In the genomic region with DNA sequence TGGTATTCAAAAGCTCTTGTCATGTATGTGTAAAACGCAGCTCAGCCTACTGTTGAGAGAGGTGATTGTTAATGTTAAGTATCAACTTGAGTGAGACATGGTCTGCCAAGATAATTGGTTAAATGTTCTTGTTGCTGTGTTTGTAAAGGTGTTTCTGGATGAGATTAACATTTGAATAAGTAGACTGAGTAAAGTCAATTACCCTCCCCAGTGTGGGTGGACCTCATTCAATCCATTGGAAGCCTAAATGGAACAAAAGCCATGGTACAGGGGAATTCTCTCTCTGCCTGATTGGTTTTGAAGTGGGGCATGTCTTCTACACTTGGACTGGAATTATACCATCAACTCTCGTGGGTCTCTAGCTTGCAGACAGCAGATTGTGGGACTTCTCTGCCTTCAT, we compare ENCODE assay signal across 24 cellular contexts.
A peak's percentile ranks its signal among the peaks of the same experiment; 100 is the strongest.
DNase-seq lines count a peak whose midpoint lies in the region; ATAC-seq and TF ChIP-seq lines count a peak whose summit lies in the region.
"Had no signal": no experiment of that assay in that cellular context is flagged by ENCODE, and none has a peak within 500 bp of the region (broad histone marks: within the 10 kb centered on the region; RNA-seq: fewer than 3 reads in every experiment).

No MANE protein-coding gene starts in this region.

- peaks cover 31% of the 10 kb centered on the region for H3K9me3 Mint-ChIP-seq in WTC11
- peaks cover 9% of the 10 kb centered on the region for H3K9me3 Mint-ChIP-seq in activated T-helper 2 cell treated with anti-CD3 and anti-CD28 coated beads, Interferon-gamma antibody, Interleukin-2, Interleukin-4, amounts not matched to agents 10 μg/mL and 5 μg/mL and 100 μg/mL, durations not matched to agents 14 hours and 24 hours and 36 hours

- DNase-seq in DMS53 treated with DMSO at 0.1 percent for 48 hours (lab: John Stamatoyannopoulos, UW; ENCODE audit: unreplicated experiment): peak; percentile 76
- DNase-seq in NCI-H128 (lab: John Stamatoyannopoulos, UW; ENCODE audit: unreplicated experiment): peak; percentile 67
- DNase-seq in NCI-H510A treated with DMSO at 0.1 percent for 48 hours (lab: John Stamatoyannopoulos, UW): peak; percentile 57
- DNase-seq in WTC11 (ENCODE audit: low spot score): no peak
- no peak for DNase-seq in activated T-helper 2 cell treated with anti-CD3 and anti-CD28 coated beads, Interferon-gamma antibody, Interleukin-2, Interleukin-4, amounts not matched to agents 10 μg/mL and 5 μg/mL and 100 μg/mL, durations not matched to agents 14 hours and 24 hours and 36 hours (ENCODE audit: low spot score)
- no peak for DNase-seq in SK-N-SH
- DNase-seq: activated CD4-positive, alpha-beta T cell treated with anti-CD3 and anti-CD28 coated beads for 48 hours; activated effector memory CD4-positive, alpha-beta T cell treated with anti-CD3 and anti-CD28 coated beads, Interleukin-2, amount 50 U/mL, for 16 hours; CD4-positive, alpha-beta memory T cell; effector CD8-positive, alpha-beta T cell; hippocampal formation; IMR-90; left ventricle myocardium inferior; NCI-H446 treated with DMSO at 0.1 percent for 48 hours; pancreas; stimulated activated CD4-positive, alpha-beta T cell treated with anti-CD3 and anti-CD28 coated beads, Interleukin-15, amount 100 ng/mL, for 24 hours; stimulated activated CD4-positive, alpha-beta T cell treated with anti-CD3 and anti-CD28 coated beads, Interleukin-4, amount 100 ng/mL, for 4 hours; SW 1271; transverse colon had no signal

- POLR2A ChIA-PET in WTC11 (lab: Charles Lee): no interaction called here
- POLR2A ChIA-PET in SK-N-SH (lab: Yijun Ruan, JAX): no interaction called here

- TF ChIP-seq RAD21 in SK-N-SH (IDR thresholded peaks at IDR 0.05; ENCODE audit: low read length): no peak

- no peaks in the 10 kb centered on the region for H3K9me2 ChIP-seq in SK-N-SH

- H3F3A ChIP-seq in SK-N-SH (replicated peaks; ENCODE audit: insufficient read depth): no peaks in the 10 kb centered on the region

- no peak for TF ChIP-seq EP300 in SK-N-SH (IDR thresholded peaks at IDR 0.05; ENCODE audit: borderline replicate concordance in 1 of 2, low read depth in 1 of 2, low read length in 1 of 2)

- CTCF ChIA-PET in WTC11 (lab: Charles Lee): no interaction called here
- CTCF ChIA-PET in SK-N-SH (lab: Yijun Ruan, JAX): interaction anchor here (0.6 to 1.3 kb wide), 2 partner anchors 68 to 165 kb away, joined by 3 read pairs; no protein-coding TSS in a partner anchor

- H3K79me2 ChIP-seq in SK-N-SH (ENCODE audit: insufficient read depth): no peaks in the 10 kb centered on the region

- peak overlapping the region; percentile 55 for H3K27ac Mint-ChIP-seq in WTC11
- no peak overlapping the region for H3K27ac Mint-ChIP-seq in activated T-helper 2 cell treated with anti-CD3 and anti-CD28 coated beads, Interferon-gamma antibody, Interleukin-2, Interleukin-4, amounts not matched to agents 10 μg/mL and 5 μg/mL and 100 μg/mL, durations not matched to agents 14 hours and 24 hours and 36 hours
- H3K27ac Mint-ChIP-seq: B cell; CD4-positive, alpha-beta memory T cell had no signal

- peak; percentile 95 for ATAC-seq in WTC11
- no peak for ATAC-seq in GM21390 (IDR thresholded peaks at IDR 0.05; ENCODE audit: unreplicated experiment)
- ATAC-seq in HG02610 (IDR thresholded peaks at IDR 0.05; ENCODE audit: unreplicated experiment): no peak
- ATAC-seq: pancreas had no signal

- H2AFZ ChIP-seq in SK-N-SH (ENCODE audit: low read depth): no peak overlapping the region

- no peak overlapping the region for H3K27ac ChIP-seq in SK-N-SH (ENCODE audit: low read depth in 2 of 2, low read length in 1 of 2)
- H3K27ac ChIP-seq: cardiac muscle cell, left ventricle myocardium inferior, pancreas, transverse colon had no signal

- TF ChIP-seq CTCF in WTC11 (IDR thresholded peaks at IDR 0.05): no peak
- no peak for TF ChIP-seq CTCF in SK-N-SH (IDR thresholded peaks at IDR 0.05)

- peaks cover 6% of the 10 kb centered on the region; the same call in 1 of the 2 replicates for H3K27me3 ChIP-seq in SK-N-SH (ENCODE audit: insufficient read depth)
- H3K27me3 ChIP-seq: cardiac muscle cell, pancreas, transverse colon had no signal

- peaks cover 34% of the 10 kb centered on the region for H3K36me3 Mint-ChIP-seq in WTC11
- no peaks in the 10 kb centered on the region for H3K36me3 Mint-ChIP-seq in activated T-helper 2 cell treated with anti-CD3 and anti-CD28 coated beads, Interferon-gamma antibody, Interleukin-2, Interleukin-4, amounts not matched to agents 10 μg/mL and 5 μg/mL and 100 μg/mL, durations not matched to agents 14 hours and 24 hours and 36 hours (ENCODE audit: low read depth)
- H3K36me3 Mint-ChIP-seq: CD4-positive, alpha-beta memory T cell had no signal

- H3K4me2 ChIP-seq in SK-N-SH: no peak overlapping the region

- no peaks in the 10 kb centered on the region for H3K9me3 ChIP-seq in SK-N-SH
- H3K9me3 ChIP-seq: pancreas had no signal

- H4K20me1 ChIP-seq in SK-N-SH (ENCODE audit: insufficient read depth): no peaks in the 10 kb centered on the region

- H3K36me3 ChIP-seq in SK-N-SH (replicated peaks in 1 of 2; ENCODE audit: control insufficient read depth in 1 of 2, insufficient read depth in 2 of 2, low read length in 1 of 2): no peaks in the 10 kb centered on the region
- H3K36me3 ChIP-seq: cardiac muscle cell, left ventricle myocardium inferior, pancreas, transverse colon had no signal

- no peak overlapping the region for H3K4me3 ChIP-seq in SK-N-SH (ENCODE audit: low read depth in 2 of 2, low read length in 1 of 2)
- H3K4me3 ChIP-seq: cardiac muscle cell, left ventricle myocardium inferior, pancreas, transverse colon had no signal

- intact Hi-C loops in activated T-helper 2 cell treated with anti-CD3 and anti-CD28 coated beads, Interferon-gamma antibody, Interleukin-2, Interleukin-4, amounts not matched to agents 10 μg/mL and 5 μg/mL and 100 μg/mL, durations not matched to agents 14 hours and 24 hours and 36 hours (cut with micrococcal nuclease): no loop called here

- no peak overlapping the region for H3K4me3 Mint-ChIP-seq in WTC11
- no peak overlapping the region for H3K4me3 Mint-ChIP-seq in activated T-helper 2 cell treated with anti-CD3 and anti-CD28 coated beads, Interferon-gamma antibody, Interleukin-2, Interleukin-4, amounts not matched to agents 10 μg/mL and 5 μg/mL and 100 μg/mL, durations not matched to agents 14 hours and 24 hours and 36 hours (ENCODE audit: low read depth)
- H3K4me3 Mint-ChIP-seq: B cell; CD4-positive, alpha-beta memory T cell; neural crest cell had no signal

- peaks cover 18% of the 10 kb centered on the region for H3K4me1 Mint-ChIP-seq in WTC11
- no peaks in the 10 kb centered on the region for H3K4me1 Mint-ChIP-seq in activated T-helper 2 cell treated with anti-CD3 and anti-CD28 coated beads, Interferon-gamma antibody, Interleukin-2, Interleukin-4, amounts not matched to agents 10 μg/mL and 5 μg/mL and 100 μg/mL, durations not matched to agents 14 hours and 24 hours and 36 hours (ENCODE audit: low read depth)
- H3K4me1 Mint-ChIP-seq: B cell; CD4-positive, alpha-beta memory T cell; neural crest cell had no signal

- peaks cover 8% of the 10 kb centered on the region; the same call in 1 of the 2 replicates for H3K27me3 Mint-ChIP-seq in WTC11 (ENCODE audit: low read depth)
- H3K27me3 Mint-ChIP-seq in activated T-helper 2 cell treated with anti-CD3 and anti-CD28 coated beads, Interferon-gamma antibody, Interleukin-2, Interleukin-4, amounts not matched to agents 10 μg/mL and 5 μg/mL and 100 μg/mL, durations not matched to agents 14 hours and 24 hours and 36 hours (ENCODE audit: low read depth): no peaks in the 10 kb centered on the region
- H3K27me3 Mint-ChIP-seq: B cell had no signal

- no peak overlapping the region for H3K9ac ChIP-seq in SK-N-SH

- WGBS in SK-N-SH (ENCODE audit: low lambda C conversion rate): 0% methylated on average over 2 of the region's 2 CpGs

- no peaks in the 10 kb centered on the region for H3K4me1 ChIP-seq in SK-N-SH (ENCODE audit: control insufficient read depth in 1 of 2, insufficient read depth in 2 of 2, low read depth in 1 of 2, low read length in 1 of 2)
- H3K4me1 ChIP-seq: left ventricle myocardium inferior, pancreas, transverse colon had no signal

TF ChIP-seq in WTC11, 78 proteins besides CTCF, POLR2A, EP300 and RAD21 (continues in another document):
- no peak for TF ChIP-seq PRRX2 (CRISPR knock-in tag; IDR thresholded peaks at IDR 0.05)

TF ChIP-seq in SK-N-SH, 30 proteins besides CTCF, POLR2A, EP300 and RAD21:
- TF ChIP-seq ELF1 (IDR thresholded peaks at IDR 0.05): no peak
- TF ChIP-seq TAF1 (IDR thresholded peaks at IDR 0.05; ENCODE audit: borderline replicate concordance, low read depth, low read length): no peak
- no peak for TF ChIP-seq NRF1 (IDR thresholded peaks at IDR 0.05; ENCODE audit: low read depth, low read length)

Comparison
In these comparisons a context has a peak if more than half of its experiments do, and no peak if none do; other contexts are left out.
1. DNase-seq: peak in DMS53 treated with DMSO at 0.1 percent for 48 hours (single experiment), NCI-H128 (single experiment) and NCI-H510A treated with DMSO at 0.1 percent for 48 hours (single experiment); none in WTC11 (single experiment), activated T-helper 2 cell treated with anti-CD3 and anti-CD28 coated beads, Interferon-gamma antibody, Interleukin-2, Interleukin-4, amounts not matched to agents 10 μg/mL and 5 μg/mL and 100 μg/mL, durations not matched to agents 14 hours and 24 hours and 36 hours (single experiment) and SK-N-SH (single experiment).